In the genomic region with DNA sequence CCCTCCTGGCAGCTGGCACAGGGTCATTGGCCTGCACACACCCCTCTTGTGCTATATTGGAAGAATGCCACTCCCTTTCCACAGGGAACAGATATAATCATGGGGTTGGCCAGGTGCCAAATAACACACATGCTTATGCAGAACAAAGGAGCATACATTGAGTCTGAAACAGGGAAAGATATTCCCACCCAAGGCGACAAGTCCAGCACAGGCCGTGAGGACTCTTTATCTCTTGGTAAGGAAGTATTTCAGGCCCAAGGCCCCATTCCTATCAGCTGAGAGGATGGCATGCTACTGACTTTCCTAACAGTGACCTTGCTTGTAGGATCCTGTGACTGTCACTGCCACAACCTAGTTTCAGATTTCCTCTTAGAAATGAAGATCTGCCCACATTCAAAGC, we compare ENCODE assay signal across 15 cellular contexts. TPM values are rescaled to one million over a fixed set of nuclear protein-coding genes. Genes with fewer than 3 reads are reported as not detected.
DNase-seq lines count a peak whose midpoint lies in the region; ATAC-seq and TF ChIP-seq lines count a peak whose summit lies in the region.
"Had no signal": no experiment of that assay in that cellular context is flagged by ENCODE, and none has a peak within 500 bp of the region (broad histone marks: within the 10 kb centered on the region; RNA-seq: fewer than 3 reads in every experiment).

No MANE protein-coding gene starts in this region.

- H3K27me3 ChIP-seq in SJCRH30 (no peaks in the 10 kb centered on the region), left lung (no peaks in the 10 kb centered on the region), WERI-Rb-1 (ENCODE audit: insufficient read depth, low read depth, severe bottlenecking) (peaks cover 6% of the 10 kb centered on the region)
- H3K27me3 ChIP-seq: Peyer's patch had no signal

- H3K9me3 ChIP-seq in SJCRH30 (replicated peaks) (no peaks in the 10 kb centered on the region), left lung (no peaks in the 10 kb centered on the region), WERI-Rb-1 (ENCODE audit: severe bottlenecking) (no peaks in the 10 kb centered on the region), OCI-LY7 (ENCODE audit: low read length) (no peaks in the 10 kb centered on the region)
- H3K9me3 ChIP-seq: Peyer's patch had no signal

- H4K20me1 ChIP-seq in OCI-LY7 (ENCODE audit: insufficient read depth, low read length), result no peaks in the 10 kb centered on the region

- no peaks in the 10 kb centered on the region for H3K27me3 Mint-ChIP-seq in Calu3 (ENCODE audit: unreplicated experiment)

- peaks cover 2% of the 10 kb centered on the region for H3K9me3 Mint-ChIP-seq in Calu3 (ENCODE audit: low read depth, unreplicated experiment)
- H3K9me3 Mint-ChIP-seq: activated CD4-positive, alpha-beta memory T cell treated with anti-CD3 and anti-CD28 coated beads for 36 hours; IgD-negative memory B cell; naive thymus-derived CD8-positive, alpha-beta T cell had no signal

- H3K27ac Mint-ChIP-seq in Calu3 (ENCODE audit: unreplicated experiment), result no peak overlapping the region
- H3K27ac Mint-ChIP-seq: activated CD4-positive, alpha-beta memory T cell treated with anti-CD3 and anti-CD28 coated beads for 36 hours; IgD-negative memory B cell; naive thymus-derived CD8-positive, alpha-beta T cell had no signal

- H3K79me2 ChIP-seq in OCI-LY7 (ENCODE audit: insufficient read depth, low read depth, low read length), result no peaks in the 10 kb centered on the region

- TF ChIP-seq CTCF in Calu3 (IDR thresholded peaks at IDR 0.05; ENCODE audit: unreplicated experiment) (no peak), left lung (IDR thresholded peaks at IDR 0.05) (no peak), WERI-Rb-1 (IDR thresholded peaks at IDR 0.05; ENCODE audit: low read depth, low read length) (no peak), OCI-LY7 (conservative IDR thresholded peaks at IDR 0.05; ENCODE audit: low read length) (no peak)

- intact Hi-C loops in Calu3 (cut with micrococcal nuclease; ENCODE audit: unreplicated experiment) (no loop called here), left lung (cut with DNase I) (no loop called here), OCI-LY7 (cut with micrococcal nuclease; ENCODE audit: unreplicated experiment) (no loop called here)

- ATAC-seq in left lung, result no peak
- ATAC-seq: naive thymus-derived CD8-positive, alpha-beta T cell had no signal

- H3K4me3 ChIP-seq in SJCRH30 (no peak overlapping the region), left lung (no peak overlapping the region), WERI-Rb-1 (ENCODE audit: low read depth, low read length) (no peak overlapping the region), OCI-LY7 (ENCODE audit: low read depth, low read length, poor library complexity, severe bottlenecking) (no peak overlapping the region)
- H3K4me3 ChIP-seq: Peyer's patch had no signal

- no peak overlapping the region for H3K4me3 Mint-ChIP-seq in Calu3 (ENCODE audit: low read depth, unreplicated experiment)
- H3K4me3 Mint-ChIP-seq: activated CD4-positive, alpha-beta memory T cell treated with anti-CD3 and anti-CD28 coated beads for 36 hours; IgD-negative memory B cell; naive thymus-derived CD8-positive, alpha-beta T cell had no signal

- H3K36me3 Mint-ChIP-seq in Calu3 (ENCODE audit: insufficient read depth, unreplicated experiment), result peaks cover 4% of the 10 kb centered on the region
- H3K36me3 Mint-ChIP-seq: activated CD4-positive, alpha-beta memory T cell treated with anti-CD3 and anti-CD28 coated beads for 36 hours; naive thymus-derived CD8-positive, alpha-beta T cell had no signal

- BruUV-seq in Calu3 (replicated peaks; lab: Mats Ljungman, UMichigan) (no TSS peak), OCI-LY7 (replicated peaks; lab: Mats Ljungman, UMichigan) (no TSS peak)

- H3K36me3 ChIP-seq in SJCRH30 (no peaks in the 10 kb centered on the region), left lung (no peaks in the 10 kb centered on the region), WERI-Rb-1 (no peaks in the 10 kb centered on the region), OCI-LY7 (ENCODE audit: insufficient read depth, low read length) (no peaks in the 10 kb centered on the region)
- H3K36me3 ChIP-seq: Peyer's patch had no signal

- POLR2A ChIA-PET in OCI-LY7 (lab: Charles Lee), result no interaction called here

- CTCF ChIA-PET in Calu3 (lab: Charles Lee), result interaction anchor here (1.5 kb wide), 1 partner anchor 302 kb away, joined by 5 read pairs; no protein-coding TSS in a partner anchor
- CTCF ChIA-PET in OCI-LY7 (lab: Charles Lee; ENCODE audit: unreplicated experiment), result no interaction called here

- no peaks in the 10 kb centered on the region for H3K9me2 ChIP-seq in OCI-LY7 (ENCODE audit: insufficient read depth, low read length)

- H3K4me1 ChIP-seq in SJCRH30 (peaks cover 40% of the 10 kb centered on the region), left lung (no peaks in the 10 kb centered on the region), OCI-LY7 (ENCODE audit: insufficient read depth, low read length, poor library complexity, severe bottlenecking) (no peaks in the 10 kb centered on the region)
- H3K4me1 ChIP-seq: Peyer's patch had no signal

- H3K4me2 ChIP-seq in OCI-LY7 (ENCODE audit: low read length), result no peak overlapping the region

- peaks cover 39% of the 10 kb centered on the region for H3K4me1 Mint-ChIP-seq in Calu3 (ENCODE audit: low read depth, unreplicated experiment)
- H3K4me1 Mint-ChIP-seq: IgD-negative memory B cell; naive thymus-derived CD8-positive, alpha-beta T cell had no signal

- DNase-seq in Calu3 (peak; percentile 59), HT-29 (ENCODE audit: low spot score) (peak; percentile 55), SJCRH30 (peak; percentile 84 to 88), myocyte (ENCODE audit: low read depth) (peak; percentile 73), left lung (no peak), WERI-Rb-1 (no peak), OCI-LY7 (ENCODE audit: low spot score) (no peak), cerebellum (ENCODE audit: low spot score) (no peak)
- DNase-seq: activated CD4-positive, alpha-beta memory T cell treated with anti-CD3 and anti-CD28 coated beads for 36 hours; activated effector memory CD4-positive, alpha-beta T cell treated with Interleukin-2 at 50 U/mL for 16 hours; naive thymus-derived CD8-positive, alpha-beta T cell; NCI-H2107 had no signal

- no peak overlapping the region for H2AFZ ChIP-seq in OCI-LY7 (ENCODE audit: low read length)

- H3K27ac ChIP-seq in SJCRH30, result peak overlapping the region; percentile 98
- H3K27ac ChIP-seq in left lung, result no peak overlapping the region
- no peak overlapping the region for H3K27ac ChIP-seq in WERI-Rb-1
- no peak overlapping the region for H3K27ac ChIP-seq in OCI-LY7 (ENCODE audit: low read depth, low read length, poor library complexity, severe bottlenecking)
- H3K27ac ChIP-seq: C4-2B, Peyer's patch had no signal

RNA-seq across cellular contexts. Expression of gene STXBP6, which starts 59.0 kb away (rescaled TPM):
- total RNA-seq in Calu3 (2022), result 6.4 and 7.9 TPM in 2 replicates
- 10.9 and 12.6 TPM in 2 replicates for total RNA-seq in HT-29 (2014; rRNA removed; shearing (Covaris generic))
- total RNA-seq in SJCRH30 (2014; rRNA removed; shearing (Covaris generic)), result 2.4 and 2.9 TPM in 2 replicates
- total RNA-seq in myocyte, result 24.5 and 25.2 TPM in 2 replicates
- polyA plus RNA-seq in myocyte (2012), result 18.5 TPM
- 10 to 100 TPM; 17.2 to 19.9 TPM for total RNA-seq in left lung
- total RNA-seq in OCI-LY7 (2014; rRNA removed; shearing (Covaris generic)), result not detected in 2 replicates
- 0.48 and 1.2 TPM in 2 replicates for total RNA-seq in OCI-LY7 (2022)
- total RNA-seq in cerebellum, result 6.3 TPM
- total RNA-seq: activated CD4-positive, alpha-beta memory T cell treated with anti-CD3 and anti-CD28 coated beads for 36 hours; naive thymus-derived CD8-positive, alpha-beta T cell had no signal
- polyA plus RNA-seq: IgD-negative memory B cell had no signal

Comparison
In these comparisons a context has a peak if more than half of its experiments do, and no peak if none do; other contexts are left out.
1. DNase-seq: peak in Calu3 (single experiment), HT-29 (single experiment), SJCRH30 (2 of 2) and myocyte (single experiment); none in left lung (0 of 2), WERI-Rb-1 (single experiment), OCI-LY7 (single experiment) and cerebellum (single experiment).